ENCODE assay signal across 19 cellular contexts in the genomic region with DNA sequence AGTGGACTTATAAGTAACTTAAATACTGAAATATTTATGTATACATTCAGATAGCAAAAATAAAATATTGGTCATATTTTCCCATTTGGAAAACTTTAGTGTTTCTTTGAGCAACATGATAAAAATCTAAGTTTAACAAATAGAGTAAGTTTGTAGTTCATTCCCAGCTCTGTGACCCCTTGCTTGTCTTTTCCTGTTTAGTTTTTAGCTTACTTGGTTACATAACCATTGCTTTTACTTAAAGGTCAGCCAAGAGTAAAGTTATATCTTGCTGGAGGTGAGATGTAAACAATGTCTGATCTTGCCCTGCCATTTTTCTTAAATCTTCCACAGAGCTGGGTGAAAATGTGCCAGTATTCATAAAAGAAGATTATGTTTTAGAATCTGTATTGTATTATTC. TPM values are rescaled to one million over a fixed set of nuclear protein-coding genes. Genes with fewer than 3 reads are reported as not detected.
DNase-seq lines count a peak whose midpoint lies in the region; ATAC-seq, FAIRE-seq and TF ChIP-seq lines count a peak whose summit lies in the region.
"Had no signal": no experiment of that assay in that cellular context is flagged by ENCODE, and none has a peak within 500 bp of the region (broad histone marks: within the 10 kb centered on the region; RNA-seq: fewer than 3 reads in every experiment).

No MANE protein-coding gene starts in this region.

- H3K18ac ChIP-seq in trophoblast cell (ENCODE audit: low read length), result no peak overlapping the region

- H3K9ac ChIP-seq in GM12878 (ENCODE audit: control insufficient read depth, insufficient read depth, low read length) (no peak overlapping the region), trophoblast cell (ENCODE audit: low read length) (no peak overlapping the region)

- no peaks in the 10 kb centered on the region for H3K79me2 ChIP-seq in GM12878 (ENCODE audit: control insufficient read depth, insufficient read depth, low read length)
- no peaks in the 10 kb centered on the region for H3K79me2 ChIP-seq in trophoblast cell (ENCODE audit: control insufficient read depth, insufficient read depth, low read length, poor library complexity)

- H3K9me3 ChIP-seq in GM12878 (replicated peaks; ENCODE audit: control insufficient read depth, insufficient read depth, low read length) (no peaks in the 10 kb centered on the region; the same call in 2 of the 3 replicates), trophoblast cell (ENCODE audit: insufficient read depth, low read depth, low read length) (no peaks in the 10 kb centered on the region)

- H3K23ac ChIP-seq in trophoblast cell (ENCODE audit: low read length), result no peak overlapping the region

- SMC1A ChIA-PET in GM12878 (lab: Charles Lee; ENCODE audit: uncharacterized antibody, unreplicated experiment), result interaction anchor here (2.0 kb wide), 1 partner anchor 10 kb away, joined by 16 read pairs; no protein-coding TSS in a partner anchor

- FAIRE-seq in GM12878 (lab: Jason Lieb, UNC) (no peak), endometrium (lab: Jason Lieb, UNC) (peak; percentile 50)
- FAIRE-seq: D721Med, G401.6, GM12892, K562 had no signal

- no peak overlapping the region for H4K12ac ChIP-seq in trophoblast cell (ENCODE audit: low read depth, low read length)

- H2BK5ac ChIP-seq in trophoblast cell (ENCODE audit: low read depth, low read length, poor library complexity), result no peak overlapping the region

- DNase-seq in GM12878 (ENCODE audit: low read depth, low spot score) (no peak), iris pigment epithelial cell (ENCODE audit: low read depth) (peak; percentile 35), trophoblast cell (no peak), GM13976 (ENCODE audit: low spot score) (no peak), T-helper 9 cell (no peak)
- DNase-seq: AML-193; Caco-2; CD4-positive, alpha-beta T cell; GOT3; H7; IMR-90 had no signal

- TF ChIP-seq CTCF in GM12878 (IDR thresholded peaks at IDR 0.05 in 2 of 3, conservative IDR thresholded peaks at IDR 0.05 in 1 of 3; ENCODE audit: control insufficient read depth in 2 of 3, extremely low read depth in 1 of 3, insufficient read depth in 1 of 3, low read depth in 3 of 3, low read length in 3 of 3), result no peak
- no peak for TF ChIP-seq CTCF in GM13976 (IDR thresholded peaks at IDR 0.05; ENCODE audit: borderline replicate concordance, control extremely low read depth, extremely low read depth, insufficient read depth, missing control alignments)

- H3K27me3 ChIP-seq in GM12878 (replicated peaks in 1 of 2; ENCODE audit: control insufficient read depth in 2 of 2, insufficient read depth in 2 of 2, low read length in 1 of 2) (no peaks in the 10 kb centered on the region), trophoblast cell (ENCODE audit: insufficient read depth, low read length) (no peaks in the 10 kb centered on the region)

- BruUV-seq in GM12878 (replicated peaks; lab: Mats Ljungman, UMichigan), result no TSS peak

- in situ Hi-C loops in GM12878 (cut with MboI) (no loop called here), GM13976 (cut with MboI; ENCODE audit: low sequenced_read_pairs, unreplicated experiment) (no loop called here)

- H3K36me3 ChIP-seq in GM12878 (ENCODE audit: control insufficient read depth in 2 of 2, insufficient read depth in 2 of 2, low read length in 1 of 2) (no peaks in the 10 kb centered on the region), trophoblast cell (ENCODE audit: control insufficient read depth in 1 of 2, insufficient read depth in 2 of 2, low read length in 2 of 2) (no peaks in the 10 kb centered on the region)

- H4K8ac ChIP-seq in trophoblast cell (ENCODE audit: low read depth, low read length), result no peak overlapping the region

- no peaks in the 10 kb centered on the region for H3K79me1 ChIP-seq in trophoblast cell (ENCODE audit: low read length)

- H3K4me1 ChIP-seq in GM12878 (ENCODE audit: control insufficient read depth, insufficient read depth, low read length), result no peaks in the 10 kb centered on the region
- H3K4me1 ChIP-seq in trophoblast cell (ENCODE audit: control insufficient read depth in 1 of 2, insufficient read depth in 2 of 2, low read length in 2 of 2), result no peaks in the 10 kb centered on the region
- H3K4me1 ChIP-seq: Caco-2 had no signal

- peak overlapping the region; percentile 10; the same call in 1 of the 2 replicates for H2AFZ ChIP-seq in GM12878 (ENCODE audit: control insufficient read depth, low read depth, low read length)
- no peak overlapping the region for H2AFZ ChIP-seq in trophoblast cell (ENCODE audit: insufficient read depth, low read length, poor library complexity)

- TF ChIP-seq EP300 in GM12878 (IDR thresholded peaks at IDR 0.05; ENCODE audit: borderline replicate concordance in 1 of 2, control insufficient read depth in 1 of 2, low read depth in 2 of 2, low read length in 2 of 2), result no peak

- no peak overlapping the region for H2BK120ac ChIP-seq in trophoblast cell (ENCODE audit: insufficient read depth, low read length, poor library complexity)

- H3K4me3 ChIP-seq in GM12878 (no peak overlapping the region), trophoblast cell (ENCODE audit: low read depth, low read length) (no peak overlapping the region)
- H3K4me3 ChIP-seq: K562 had no signal

- no peak overlapping the region for H4K91ac ChIP-seq in trophoblast cell (ENCODE audit: low read depth, low read length)

- H3K27ac ChIP-seq in GM12878 (ENCODE audit: control insufficient read depth, insufficient read depth) (no peak overlapping the region), trophoblast cell (ENCODE audit: low read depth, low read length) (no peak overlapping the region)
- H3K27ac ChIP-seq: C4-2B had no signal

- H2AK5ac ChIP-seq in trophoblast cell (ENCODE audit: low read length), result no peak overlapping the region

- no peaks in the 10 kb centered on the region for H4K20me1 ChIP-seq in GM12878 (ENCODE audit: control insufficient read depth, insufficient read depth)

- ATAC-seq in GM12878 (no peak), GM19035 (IDR thresholded peaks at IDR 0.05; ENCODE audit: unreplicated experiment) (no peak)
- ATAC-seq: HCT116, K562 had no signal

- POLR2A ChIA-PET in GM12878 (lab: Charles Lee), result no interaction called here

- H2BK12ac ChIP-seq in trophoblast cell (ENCODE audit: low read length), result no peak overlapping the region

- H3K4me2 ChIP-seq in GM12878 (ENCODE audit: control insufficient read depth, insufficient read depth), result no peak overlapping the region
- H3K4me2 ChIP-seq in trophoblast cell (ENCODE audit: low read length), result no peak overlapping the region

- H3K4ac ChIP-seq in trophoblast cell (ENCODE audit: low read depth, low read length), result no peak overlapping the region

- CTCF ChIA-PET in GM12878 (lab: Yijun Ruan, JAX), result interaction anchor here (1.8 to 2.1 kb wide), 2 partner anchors 9 to 65 kb away, joined by 4 to 7 read pairs; no protein-coding TSS in a partner anchor

- intact Hi-C loops in GM12878 (cut with micrococcal nuclease; ENCODE audit: unreplicated experiment), result no loop called here

- RAD21 ChIA-PET in GM12878 (lab: Charles Lee; ENCODE audit: unreplicated experiment), result interaction anchor here (0.7 kb wide), 1 partner anchor 48 kb away, joined by 3 read pairs; no protein-coding TSS in a partner anchor

- no peak for TF ChIP-seq POLR2A in GM12878 (IDR thresholded peaks at IDR 0.05; ENCODE audit: low read depth, low read length)

- no peak overlapping the region for H3K14ac ChIP-seq in trophoblast cell (ENCODE audit: low read length)

- no peak for TF ChIP-seq RAD21 in GM12878 (IDR thresholded peaks at IDR 0.05; ENCODE audit: insufficient read depth, low read depth, low read length)

TF ChIP-seq in GM12878, 131 proteins besides CTCF, POLR2A, EP300 and RAD21 (continues in another document):
- TF ChIP-seq, protein P1, sequence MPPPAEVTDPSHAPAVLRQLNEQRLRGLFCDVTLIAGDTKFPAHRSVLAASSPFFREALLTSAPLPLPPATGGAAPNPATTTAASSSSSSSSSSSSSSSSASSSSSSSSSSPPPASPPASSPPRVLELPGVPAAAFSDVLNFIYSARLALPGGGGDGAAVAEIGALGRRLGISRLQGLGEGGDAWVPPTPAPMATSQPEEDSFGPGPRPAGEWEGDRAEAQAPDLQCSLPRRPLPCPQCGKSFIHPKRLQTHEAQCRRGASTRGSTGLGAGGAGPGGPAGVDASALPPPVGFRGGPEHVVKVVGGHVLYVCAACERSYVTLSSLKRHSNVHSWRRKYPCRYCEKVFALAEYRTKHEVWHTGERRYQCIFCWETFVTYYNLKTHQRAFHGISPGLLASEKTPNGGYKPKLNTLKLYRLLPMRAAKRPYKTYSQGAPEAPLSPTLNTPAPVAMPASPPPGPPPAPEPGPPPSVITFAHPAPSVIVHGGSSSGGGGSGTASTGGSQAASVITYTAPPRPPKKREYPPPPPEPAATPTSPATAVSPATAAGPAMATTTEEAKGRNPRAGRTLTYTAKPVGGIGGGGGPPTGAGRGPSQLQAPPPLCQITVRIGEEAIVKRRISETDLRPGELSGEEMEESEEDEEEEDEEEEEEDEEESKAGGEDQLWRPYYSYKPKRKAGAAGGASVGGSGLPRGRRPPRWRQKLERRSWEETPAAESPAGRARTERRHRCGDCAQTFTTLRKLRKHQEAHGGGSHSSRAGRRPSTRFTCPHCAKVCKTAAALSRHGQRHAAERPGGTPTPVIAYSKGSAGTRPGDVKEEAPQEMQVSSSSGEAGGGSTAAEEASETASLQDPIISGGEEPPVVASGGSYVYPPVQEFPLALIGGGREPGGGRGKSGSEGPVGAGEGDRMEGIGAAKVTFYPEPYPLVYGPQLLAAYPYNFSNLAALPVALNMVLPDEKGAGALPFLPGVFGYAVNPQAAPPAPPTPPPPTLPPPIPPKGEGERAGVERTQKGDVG (CRISPR knock-in tag; IDR thresholded peaks at IDR 0.05), result no peak
- TF ChIP-seq POLR2AphosphoS5 (IDR thresholded peaks at IDR 0.05; ENCODE audit: low read length) (no peak), FOXM1 (IDR thresholded peaks at IDR 0.05; ENCODE audit: low read depth, low read length) (no peak)

RNA-seq across cellular contexts. Expression of a gene that starts 46.7 kb away (rescaled TPM):
- total RNA-seq in GM12878 (2013; cell fraction: nucleolus; rRNA removed), result 50.7 and 52.3 TPM in 2 replicates
- total RNA-seq in GM12878 (2014; rRNA removed) (49.3 and 57.8 TPM in 2 replicates), GM12878 (2014; rRNA removed; fragmentation: Illumina TruSeq; extraction: Trizol) (54.7 and 58.4 TPM in 2 replicates), GM12878 (2021) (39.0 and 50.5 TPM in 2 replicates)
- 17.2 TPM for polyA plus RNA-seq in GM12878 (2011; ENCODE audit: low read depth)
- polyA plus RNA-seq in GM12878 (2011; rRNA removed) (50.9 and 68.6 TPM in 2 replicates), GM12878 (2014; fragmentation: Illumina TruSeq; extraction: Trizol) (42.6 and 53.0 TPM in 2 replicates), GM12878 (2014; fragmentation: Nextera tagmentation; extraction: Ambion mirVana) (10 to 100 TPM; 11.5 to 16.1 TPM), GM12878 (2014; rRNA removed) (37.5 and 38.7 TPM in 2 replicates), GM12878 (2016; fragmentation: Nextera tagmentation; extraction: Ambion mirVana) (10 to 100 TPM in 1 of 2 experiments, 1 to 10 TPM in 1; 7.3 to 35.3 TPM)
- polyA plus RNA-seq in GM12878 (2011; cell fraction: cytosol; rRNA removed), result 25.8 and 32.4 TPM in 2 replicates
- polyA plus RNA-seq in GM12878 (2011; cell fraction: nucleus; rRNA removed), result 19.3 TPM in 2 replicates
- polyA plus RNA-seq in GM12878 (2012), result 36.3 and 36.8 TPM in 2 replicates
- polyA minus RNA-seq in GM12878 (2011; rRNA and poly(A)+ RNA removed), result 45.8 and 82.7 TPM in 2 replicates
- polyA minus RNA-seq in GM12878 (2011; cell fraction: cytosol; rRNA and poly(A)+ RNA removed), result 27.0 and 34.0 TPM in 2 replicates
- 20.1 and 42.3 TPM in 2 replicates for polyA minus RNA-seq in GM12878 (2011; cell fraction: nucleus; rRNA and poly(A)+ RNA removed)
- polyA plus RNA-seq in trophoblast cell (2013), result 11.1 and 11.3 TPM in 2 replicates
